Comparison of ENCODE assay signal across 9 cellular contexts in genomic region chr19:8610041-8610927, GRCh38. TPM values are rescaled to one million over a fixed set of nuclear protein-coding genes. Genes with fewer than 3 reads are reported as not detected.
A peak's percentile ranks its signal among the peaks of the same experiment; 100 is the strongest.
DNase-seq lines count a peak whose midpoint lies in the region; FAIRE-seq and TF ChIP-seq lines count a peak whose summit lies in the region.
"Had no signal": no experiment of that assay in that cellular context is flagged by ENCODE, and none has a peak within 500 bp of the region (broad histone marks: within the 10 kb centered on the region; RNA-seq: fewer than 3 reads in every experiment).

TSS of gene ADAMTS10 (minus strand) at chr19:8610715. CDS start at chr19:8605710, 5,005 bp downstream.

- peak within 1 kb of the TSS; percentile 75 for H4K12ac ChIP-seq in trophoblast cell (ENCODE audit: low read depth, low read length)

- peaks cover 14% of the 10 kb centered on the region for H3K79me1 ChIP-seq in trophoblast cell (ENCODE audit: low read length)

- peaks cover 9 to 10% of the 10 kb centered on the region in 2 experiments for H3K4me1 ChIP-seq in trophoblast cell (ENCODE audit: control insufficient read depth in 1 of 2, insufficient read depth in 2 of 2, low read length in 2 of 2)

- H3K23ac ChIP-seq in trophoblast cell (ENCODE audit: low read length) = no peak within 1 kb of the TSS

- H3K36me3 Mint-ChIP-seq in MCF 10A (ENCODE audit: insufficient read depth, unreplicated experiment) = peaks cover 7% of the 10 kb centered on the region

- POLR2A ChIA-PET in AG04450 (lab: Yijun Ruan, JAX) (no interaction called here), MCF 10A (lab: Yijun Ruan, JAX) (no interaction called here)

- CTCF ChIA-PET in AG04450 (lab: Charles Lee) = no interaction called here
- CTCF ChIA-PET in MCF 10A (lab: Yijun Ruan, JAX) = no interaction called here

- FAIRE-seq in GM19239 (lab: Jason Lieb, UNC) = no peak
- FAIRE-seq: endometrium had no signal

- H3K18ac ChIP-seq in trophoblast cell (ENCODE audit: low read length) = peak within 1 kb of the TSS; percentile 38

- H3K4me3 ChIP-seq in AG04450 (ENCODE audit: low read depth, low read length) = peak within 1 kb of the TSS; percentile 87
- peak within 1 kb of the TSS; percentile 94 for H3K4me3 ChIP-seq in trophoblast cell (ENCODE audit: low read depth, low read length)

- H3K14ac ChIP-seq in trophoblast cell (ENCODE audit: low read length) = peak within 1 kb of the TSS; percentile 95

- H3K4me3 Mint-ChIP-seq in MCF 10A (ENCODE audit: unreplicated experiment) = no peak within 1 kb of the TSS

- no peaks in the 10 kb centered on the region for H3K9me3 Mint-ChIP-seq in MCF 10A (ENCODE audit: unreplicated experiment)

- peak within 1 kb of the TSS; percentile 38 for H2AK5ac ChIP-seq in trophoblast cell (ENCODE audit: low read length)

- peak within 1 kb of the TSS; percentile 94 for H3K4me2 ChIP-seq in trophoblast cell (ENCODE audit: low read length)

- H3K9me3 ChIP-seq in AG04450 (ENCODE audit: control insufficient read depth, insufficient read depth, low read length) = peaks cover 5% of the 10 kb centered on the region
- peaks cover 5% of the 10 kb centered on the region for H3K9me3 ChIP-seq in trophoblast cell (ENCODE audit: insufficient read depth, low read depth, low read length)

- H2BK120ac ChIP-seq in trophoblast cell (ENCODE audit: insufficient read depth, low read length, poor library complexity) = peak within 1 kb of the TSS; percentile 60

- H3K79me2 ChIP-seq in trophoblast cell (ENCODE audit: control insufficient read depth, insufficient read depth, low read length, poor library complexity) = peaks cover 10% of the 10 kb centered on the region

- H4K8ac ChIP-seq in trophoblast cell (ENCODE audit: low read depth, low read length) = peak within 1 kb of the TSS; percentile 84

- H3K27me3 ChIP-seq in AG04450 (ENCODE audit: control insufficient read depth, insufficient read depth, low read length) = no peaks in the 10 kb centered on the region
- H3K27me3 ChIP-seq in trophoblast cell (ENCODE audit: insufficient read depth, low read length) = no peaks in the 10 kb centered on the region

- no CpG with 5 or more reads among the region's 74 CpGs for WGBS in trophoblast cell (ENCODE audit: extremely low coverage, insufficient coverage, insufficient read length)

- H3K27ac Mint-ChIP-seq in MCF 10A (ENCODE audit: low read depth, unreplicated experiment) = no peak within 1 kb of the TSS

- H3K27ac ChIP-seq in AG04450 (ENCODE audit: low read depth, low read length) = peak within 1 kb of the TSS; percentile 61
- H3K27ac ChIP-seq in trophoblast cell (ENCODE audit: low read depth, low read length) = peak within 1 kb of the TSS; percentile 74

- peak within 1 kb of the TSS; percentile 6 for H3K9ac ChIP-seq in trophoblast cell (ENCODE audit: low read length)

- peaks cover 0 to under 1% of the 10 kb centered on the region in 2 experiments for H3K36me3 ChIP-seq in trophoblast cell (ENCODE audit: control insufficient read depth in 1 of 2, insufficient read depth in 2 of 2, low read length in 2 of 2)

- peak within 1 kb of the TSS; percentile 82 for H4K91ac ChIP-seq in trophoblast cell (ENCODE audit: low read depth, low read length)

- H3K4ac ChIP-seq in trophoblast cell (ENCODE audit: low read depth, low read length) = peak within 1 kb of the TSS; percentile 53

- DNase-seq in AG04450 (ENCODE audit: low read depth, low spot score) (no peak), M059J (ENCODE audit: low read depth) (peak; percentile 32), cardiac septum (ENCODE audit: low spot score) (no peak), trophoblast cell (no peak), GM19240 (ENCODE audit: insufficient read length, low spot score) (no peak), GM19239 (ENCODE audit: insufficient read length, low spot score) (no peak), MCF 10A (ENCODE audit: unreplicated experiment) (no peak)
- peak; percentile 24 for DNase-seq in activated gamma-delta T cell treated with anti-CD3 and anti-CD28 coated beads, Interleukin-2, amount 50 U/mL, for 16 hours (ENCODE audit: low read depth)

- H3K4me1 Mint-ChIP-seq in MCF 10A (ENCODE audit: insufficient read depth, unreplicated experiment) = peaks cover 26% of the 10 kb centered on the region

- H2BK12ac ChIP-seq in trophoblast cell (ENCODE audit: low read length) = peak within 1 kb of the TSS; percentile 29

- intact Hi-C loops in cardiac septum (cut with DNase I) = no loop called here
- intact Hi-C loops in MCF 10A (cut with micrococcal nuclease) = no loop called here

- TF ChIP-seq CTCF in AG04450 (IDR thresholded peaks at IDR 0.05; ENCODE audit: low read depth, low read length) (0 out of 2 replicates have a peak, but pooled peaks have one; percentile 1), MCF 10A (IDR thresholded peaks at IDR 0.05; ENCODE audit: unreplicated experiment) (no peak)

- no TSS peak for BruUV-seq in MCF 10A (replicated peaks; lab: Mats Ljungman, UMichigan)

- peak within 1 kb of the TSS; percentile 70 for H2AFZ ChIP-seq in trophoblast cell (ENCODE audit: insufficient read depth, low read length, poor library complexity)

- H2BK5ac ChIP-seq in trophoblast cell (ENCODE audit: low read depth, low read length, poor library complexity) = peak within 1 kb of the TSS; percentile 10

- peaks cover 5% of the 10 kb centered on the region for H3K27me3 Mint-ChIP-seq in MCF 10A (ENCODE audit: insufficient read depth, unreplicated experiment)

RNA-seq across cellular contexts. Expression of gene ADAMTS10, which starts in this region (rescaled TPM):
- polyA plus RNA-seq in AG04450 (2011; rRNA removed) = 6.4 and 8.4 TPM in 2 replicates
- polyA minus RNA-seq in AG04450 (2011; rRNA and poly(A)+ RNA removed) = 7.8 and 9.5 TPM in 2 replicates
- 3.4 and 5.4 TPM in 2 replicates for total RNA-seq in M059J (2014; rRNA removed; shearing (Covaris generic))
- total RNA-seq in cardiac septum = 15.0 TPM
- 9.6 and 10.9 TPM in 2 replicates for polyA plus RNA-seq in trophoblast cell (2013)
- not detected in 2 replicates for total RNA-seq in MCF 10A (2022)

Comparison
In these comparisons a context has a peak if more than half of its experiments do, and no peak if none do; other contexts are left out.
1. DNase-seq: peak in M059J (single experiment) and activated gamma-delta T cell treated with anti-CD3 and anti-CD28 coated beads, Interleukin-2, amount 50 U/mL, for 16 hours (single experiment); none in AG04450 (single experiment), cardiac septum (single experiment), trophoblast cell (0 of 2), GM19240 (single experiment), GM19239 (single experiment) and MCF 10A (single experiment).